8 cellular contexts compared by ENCODE assay signal in genomic region chr15:88257311-88257901, GRCh38. TPM values are rescaled to one million over a fixed set of nuclear protein-coding genes. Genes with fewer than 3 reads are reported as not detected.
DNase-seq lines count a peak whose midpoint lies in the region; ATAC-seq and TF ChIP-seq lines count a peak whose summit lies in the region.

No MANE protein-coding gene starts in this region.

- no peak overlapping the region for H3K27ac ChIP-seq in BLaER1 treated with 17β-estradiol and CSF1 and Interleukin-3, amounts not matched to agents 10 nM and 100 nM
- no peak overlapping the region for H3K27ac ChIP-seq in trophoblast cell (ENCODE audit: low read depth, low read length)

- peak overlapping the region; percentile 43 to 67 (median 54); a peak in 19 of 20 replicates for H3K4me3 ChIP-seq in BLaER1 treated with 17β-estradiol and CSF1 and Interleukin-3, amounts not matched to agents 10 nM and 100 nM
- H3K4me3 ChIP-seq in trophoblast cell (ENCODE audit: low read depth, low read length), result no peak overlapping the region

- H2AFZ ChIP-seq in trophoblast cell (ENCODE audit: insufficient read depth, low read length, poor library complexity), result no peak overlapping the region

- H3K79me1 ChIP-seq in trophoblast cell (ENCODE audit: low read length), result no peaks in the 10 kb centered on the region

- no peaks in the 10 kb centered on the region for H3K36me3 ChIP-seq in BLaER1 treated with 17β-estradiol and CSF1 and Interleukin-3, amounts not matched to agents 10 nM and 100 nM
- no peaks in the 10 kb centered on the region for H3K36me3 ChIP-seq in trophoblast cell (ENCODE audit: control insufficient read depth in 1 of 2, insufficient read depth in 2 of 2, low read length in 2 of 2)

- H3K4me2 ChIP-seq in BLaER1 treated with 17β-estradiol and CSF1 and Interleukin-3, amounts not matched to agents 10 nM and 100 nM, result peak overlapping the region; percentile 64 to 84 (median 76)
- peak overlapping the region; percentile 66 for H3K4me2 ChIP-seq in trophoblast cell (ENCODE audit: low read length)

- no peak overlapping the region for H3K14ac ChIP-seq in trophoblast cell (ENCODE audit: low read length)

- peaks cover 57 to 80% (median 72%) of the 10 kb centered on the region in 11 experiments for H3K27me3 ChIP-seq in BLaER1 treated with 17β-estradiol and CSF1 and Interleukin-3, amounts not matched to agents 10 nM and 100 nM
- peaks cover 49% of the 10 kb centered on the region for H3K27me3 ChIP-seq in trophoblast cell (ENCODE audit: insufficient read depth, low read length)

- H4K12ac ChIP-seq in trophoblast cell (ENCODE audit: low read depth, low read length), result no peak overlapping the region

- peaks cover 5 to 15% (median 11%) of the 10 kb centered on the region in 10 experiments; a peak in 19 of 20 replicates for H3K4me1 ChIP-seq in BLaER1 treated with 17β-estradiol and CSF1 and Interleukin-3, amounts not matched to agents 10 nM and 100 nM
- peaks cover 5 to 14% of the 10 kb centered on the region in 2 experiments for H3K4me1 ChIP-seq in trophoblast cell (ENCODE audit: control insufficient read depth in 1 of 2, insufficient read depth in 2 of 2, low read length in 2 of 2)

- H3K4me3 Mint-ChIP-seq in endothelial cell (ENCODE audit: unreplicated experiment), result peak overlapping the region; percentile 96

- H3K18ac ChIP-seq in trophoblast cell (ENCODE audit: low read length), result no peak overlapping the region

- H3K79me2 ChIP-seq in trophoblast cell (ENCODE audit: control insufficient read depth, insufficient read depth, low read length, poor library complexity), result no peaks in the 10 kb centered on the region

- H3K4ac ChIP-seq in trophoblast cell (ENCODE audit: low read depth, low read length), result no peak overlapping the region

- H2BK120ac ChIP-seq in trophoblast cell (ENCODE audit: insufficient read depth, low read length, poor library complexity), result no peak overlapping the region

- H3K9me3 ChIP-seq in BLaER1 treated with 17β-estradiol and CSF1 and Interleukin-3, amounts not matched to agents 10 nM and 100 nM (replicated peaks in 1 of 11), result no peaks in the 10 kb centered on the region
- peaks cover 7% of the 10 kb centered on the region for H3K9me3 ChIP-seq in trophoblast cell (ENCODE audit: insufficient read depth, low read depth, low read length)

- TF ChIP-seq CTCF in endothelial cell (IDR thresholded peaks at IDR 0.05; ENCODE audit: unreplicated experiment), result no peak

- H3K23ac ChIP-seq in trophoblast cell (ENCODE audit: low read length), result no peak overlapping the region

- H3K36me3 Mint-ChIP-seq in endothelial cell (ENCODE audit: low read depth, unreplicated experiment), result no peaks in the 10 kb centered on the region

- H4K91ac ChIP-seq in trophoblast cell (ENCODE audit: low read depth, low read length), result no peak overlapping the region

- H3K9ac ChIP-seq in BLaER1 treated with 17β-estradiol and CSF1 and Interleukin-3, amounts not matched to agents 10 nM and 100 nM, result no peak overlapping the region
- no peak overlapping the region for H3K9ac ChIP-seq in trophoblast cell (ENCODE audit: low read length)

- H3K27ac Mint-ChIP-seq in endothelial cell (ENCODE audit: unreplicated experiment), result no peak overlapping the region

- peaks cover 21% of the 10 kb centered on the region for H3K27me3 Mint-ChIP-seq in endothelial cell (ENCODE audit: unreplicated experiment)

- H4K8ac ChIP-seq in trophoblast cell (ENCODE audit: low read depth, low read length), result no peak overlapping the region

- no CpG with 5 or more reads among the region's 42 CpGs for WGBS in trophoblast cell (ENCODE audit: extremely low coverage, insufficient coverage, insufficient read length)

- H4K20me1 ChIP-seq in BLaER1 treated with 17β-estradiol and CSF1 and Interleukin-3, amounts not matched to agents 10 nM and 100 nM, result peaks cover 0 to 35% (median 8%) of the 10 kb centered on the region in 11 experiments; a peak in 13 of 22 replicates

- no peak overlapping the region for H2BK12ac ChIP-seq in trophoblast cell (ENCODE audit: low read length)

- H2BK5ac ChIP-seq in trophoblast cell (ENCODE audit: low read depth, low read length, poor library complexity), result no peak overlapping the region

- DNase-seq in NCI-H748 (lab: John Stamatoyannopoulos, UW; ENCODE audit: unreplicated experiment) (peak; percentile 22), endothelial cell (ENCODE audit: low spot score) (peak; percentile 27), trophoblast cell (no peak), COLO829 (ENCODE audit: low spot score) (no peak)

- peaks cover 8% of the 10 kb centered on the region for H3K4me1 Mint-ChIP-seq in endothelial cell (ENCODE audit: unreplicated experiment)

- H2AK5ac ChIP-seq in trophoblast cell (ENCODE audit: low read length), result no peak overlapping the region

- ATAC-seq in HG03457 (IDR thresholded peaks at IDR 0.05; ENCODE audit: unreplicated experiment), result no peak
- ATAC-seq in HG02885 (IDR thresholded peaks at IDR 0.05; ENCODE audit: poor library complexity, unreplicated experiment), result no peak
- no peak for ATAC-seq in GM18867 (IDR thresholded peaks at IDR 0.05; ENCODE audit: unreplicated experiment)

- no peaks in the 10 kb centered on the region for H3K9me3 Mint-ChIP-seq in endothelial cell (ENCODE audit: unreplicated experiment)

RNA-seq across cellular contexts. Expression of gene NTRK3, which starts 0.9 kb away (rescaled TPM):
- total RNA-seq in endothelial cell (ENCODE audit: unreplicated experiment), result 6.4 TPM
- 1.2 and 1.5 TPM in 2 replicates for polyA plus RNA-seq in trophoblast cell (2013)

Comparison
In these comparisons a context has a peak if more than half of its experiments do, and no peak if none do; other contexts are left out.
1. DNase-seq: peak in NCI-H748 (single experiment) and endothelial cell (single experiment); none in trophoblast cell (0 of 2) and COLO829 (single experiment).